Comparison of ENCODE assay signal across 22 cellular contexts in the genomic region with DNA sequence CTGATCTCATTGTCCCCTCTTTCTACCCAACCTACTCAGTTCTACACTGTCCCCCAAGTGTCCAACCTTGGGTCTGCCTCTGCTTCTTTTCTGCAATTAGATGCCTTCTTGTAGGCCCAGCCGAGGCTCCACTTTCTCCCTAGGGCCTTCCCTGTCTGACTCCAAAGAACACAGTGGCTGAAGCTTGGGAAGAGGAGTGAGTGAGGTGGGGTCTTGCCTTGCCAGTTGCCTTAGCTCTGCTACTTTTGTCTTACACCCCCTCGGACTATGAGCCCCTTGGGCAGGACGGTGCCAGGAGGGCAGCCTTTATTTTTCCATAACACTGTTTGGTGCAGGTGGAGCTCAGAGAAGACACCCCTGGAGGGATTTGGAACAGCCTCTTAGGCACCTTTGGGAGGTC.
"Had no signal": no experiment of that assay in that cellular context is flagged by ENCODE, and none has a peak within 500 bp of the region (broad histone marks: within the 10 kb centered on the region; RNA-seq: fewer than 3 reads in every experiment).

No MANE protein-coding gene starts in this region.

- H3K27me3 Mint-ChIP-seq: activated naive CD4-positive, alpha-beta T cell treated with anti-CD3 and anti-CD28 coated beads, Interleukin-2, amount 10 ng/mL, durations not matched to agents 7 days and 5 days had no signal

- H3K36me3 Mint-ChIP-seq: activated CD4-positive, alpha-beta memory T cell treated with anti-CD3 and anti-CD28 coated beads for 36 hours; activated naive CD4-positive, alpha-beta T cell treated with anti-CD3 and anti-CD28 coated beads, Interleukin-2, amount 10 ng/mL, durations not matched to agents 7 days and 5 days; activated naive CD8-positive, alpha-beta T cell; brain had no signal

- H3K4me3 Mint-ChIP-seq: activated B cell treated with CpG ODN at 0.5 μM for 24 hours; activated CD4-positive, alpha-beta memory T cell treated with anti-CD3 and anti-CD28 coated beads for 36 hours; activated naive CD4-positive, alpha-beta T cell treated with anti-CD3 and anti-CD28 coated beads, Interleukin-2, amount 10 ng/mL, durations not matched to agents 7 days and 5 days; activated naive CD8-positive, alpha-beta T cell; activated naive CD8-positive, alpha-beta T cell treated with anti-CD3 and anti-CD28 coated beads, Interleukin-2, amount 50 U/mL, for 24 hours; brain had no signal

- H3K9me3 Mint-ChIP-seq: activated B cell treated with CpG ODN at 0.5 μM for 24 hours; activated CD4-positive, alpha-beta memory T cell treated with anti-CD3 and anti-CD28 coated beads for 36 hours; activated naive CD4-positive, alpha-beta T cell treated with anti-CD3 and anti-CD28 coated beads, Interleukin-2, amount 10 ng/mL, durations not matched to agents 7 days and 5 days; activated naive CD8-positive, alpha-beta T cell treated with anti-CD3 and anti-CD28 coated beads, Interleukin-2, amount 50 U/mL, for 24 hours; activated T-helper 2 cell treated with anti-CD3 and anti-CD28 coated beads, Interferon-gamma antibody, Interleukin-2, Interleukin-4, amounts not matched to agents 10 μg/mL and 5 μg/mL and 100 μg/mL, durations not matched to agents 14 hours and 24 hours and 36 hours; brain had no signal

- ATAC-seq: activated naive CD8-positive, alpha-beta T cell treated with anti-CD3 and anti-CD28 coated beads, Interleukin-2, amount 50 U/mL, for 24 hours had no signal

- DNase-seq: activated B cell treated with CpG ODN at 0.5 μM for 24 hours; activated CD4-positive, alpha-beta memory T cell treated with anti-CD3 and anti-CD28 coated beads for 36 hours; activated CD4-positive, alpha-beta T cell treated with anti-CD3 and anti-CD28 coated beads for 4 hours; activated CD4-positive, alpha-beta T cell treated with anti-CD3 and anti-CD28 coated beads, Interleukin-2, amount 50 U/mL, for 1 hour; activated CD4-positive, CD25-positive, alpha-beta regulatory T cell treated with anti-CD3 and anti-CD28 coated beads, Interleukin-2, amount 50 U/mL, for 72 hours; activated naive CD4-positive, alpha-beta T cell treated with anti-CD3 and anti-CD28 coated beads, Interleukin-2, amount 10 ng/mL, durations not matched to agents 7 days and 5 days; central memory CD4-positive, alpha-beta T cell; MM.1S; NCI-H1092; NCI-H1436 treated with DMSO at 0.1 percent for 48 hours; NCI-H2029; NCI-H2107; NCI-H2171; NCI-H510A; NCI-H748 treated with DMSO at 0.1 percent for 48 hours; T-helper 1 cell; T-helper 2 cell; T-helper 9 cell had no signal

- H3K27ac Mint-ChIP-seq: activated B cell treated with CpG ODN at 0.5 μM for 24 hours; activated CD4-positive, alpha-beta memory T cell treated with anti-CD3 and anti-CD28 coated beads for 36 hours; activated naive CD4-positive, alpha-beta T cell treated with anti-CD3 and anti-CD28 coated beads, Interleukin-2, amount 10 ng/mL, durations not matched to agents 7 days and 5 days; activated naive CD8-positive, alpha-beta T cell; activated naive CD8-positive, alpha-beta T cell treated with anti-CD3 and anti-CD28 coated beads, Interleukin-2, amount 50 U/mL, for 24 hours; activated T-helper 2 cell treated with anti-CD3 and anti-CD28 coated beads, Interferon-gamma antibody, Interleukin-2, Interleukin-4, amounts not matched to agents 10 μg/mL and 5 μg/mL and 100 μg/mL, durations not matched to agents 14 hours and 24 hours and 36 hours had no signal

- H3K4me1 Mint-ChIP-seq: activated B cell treated with CpG ODN at 0.5 μM for 24 hours; activated naive CD4-positive, alpha-beta T cell treated with anti-CD3 and anti-CD28 coated beads, Interleukin-2, amount 10 ng/mL, durations not matched to agents 7 days and 5 days; activated naive CD8-positive, alpha-beta T cell treated with anti-CD3 and anti-CD28 coated beads, Interleukin-2, amount 50 U/mL, for 24 hours had no signal
